1 cellular context compared by ENCODE assay signal in the genomic region with DNA sequence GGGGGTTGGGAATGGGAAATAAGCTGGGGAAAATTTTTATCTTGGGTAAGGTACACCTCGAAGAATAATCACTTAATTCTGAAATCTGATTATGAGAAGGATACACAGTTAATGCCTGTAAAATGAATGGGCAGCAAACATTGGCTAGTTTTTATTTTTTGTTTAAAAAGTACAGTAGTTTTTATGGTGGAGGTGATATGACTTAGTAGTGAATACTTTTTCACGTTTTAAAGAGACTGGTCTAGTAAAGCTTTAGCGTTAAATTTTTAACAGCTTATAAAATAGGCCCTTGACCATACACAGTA.
TF ChIP-seq lines count a peak whose summit lies in the region.

No MANE protein-coding gene starts in this region.

TF ChIP-seq in K562, 482 proteins besides CTCF, POLR2A, EP300 and RAD21 (continued from another document):
- TF ChIP-seq, protein P1, sequence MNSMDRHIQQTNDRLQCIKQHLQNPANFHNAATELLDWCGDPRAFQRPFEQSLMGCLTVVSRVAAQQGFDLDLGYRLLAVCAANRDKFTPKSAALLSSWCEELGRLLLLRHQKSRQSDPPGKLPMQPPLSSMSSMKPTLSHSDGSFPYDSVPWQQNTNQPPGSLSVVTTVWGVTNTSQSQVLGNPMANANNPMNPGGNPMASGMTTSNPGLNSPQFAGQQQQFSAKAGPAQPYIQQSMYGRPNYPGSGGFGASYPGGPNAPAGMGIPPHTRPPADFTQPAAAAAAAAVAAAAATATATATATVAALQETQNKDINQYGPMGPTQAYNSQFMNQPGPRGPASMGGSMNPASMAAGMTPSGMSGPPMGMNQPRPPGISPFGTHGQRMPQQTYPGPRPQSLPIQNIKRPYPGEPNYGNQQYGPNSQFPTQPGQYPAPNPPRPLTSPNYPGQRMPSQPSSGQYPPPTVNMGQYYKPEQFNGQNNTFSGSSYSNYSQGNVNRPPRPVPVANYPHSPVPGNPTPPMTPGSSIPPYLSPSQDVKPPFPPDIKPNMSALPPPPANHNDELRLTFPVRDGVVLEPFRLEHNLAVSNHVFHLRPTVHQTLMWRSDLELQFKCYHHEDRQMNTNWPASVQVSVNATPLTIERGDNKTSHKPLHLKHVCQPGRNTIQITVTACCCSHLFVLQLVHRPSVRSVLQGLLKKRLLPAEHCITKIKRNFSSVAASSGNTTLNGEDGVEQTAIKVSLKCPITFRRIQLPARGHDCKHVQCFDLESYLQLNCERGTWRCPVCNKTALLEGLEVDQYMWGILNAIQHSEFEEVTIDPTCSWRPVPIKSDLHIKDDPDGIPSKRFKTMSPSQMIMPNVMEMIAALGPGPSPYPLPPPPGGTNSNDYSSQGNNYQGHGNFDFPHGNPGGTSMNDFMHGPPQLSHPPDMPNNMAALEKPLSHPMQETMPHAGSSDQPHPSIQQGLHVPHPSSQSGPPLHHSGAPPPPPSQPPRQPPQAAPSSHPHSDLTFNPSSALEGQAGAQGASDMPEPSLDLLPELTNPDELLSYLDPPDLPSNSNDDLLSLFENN (IDR thresholded peaks at IDR 0.05; ENCODE audit: low read depth in 2 of 2, low read length in 2 of 2) = no peak
- peak; percentile 66 for TF ChIP-seq SMARCA4 (IDR thresholded peaks at IDR 0.05)
- no peak for TF ChIP-seq ARNT (IDR thresholded peaks at IDR 0.05)
- TF ChIP-seq ZNF133 (CRISPR knock-in tag; IDR thresholded peaks at IDR 0.05) = no peak
- TF ChIP-seq ZNF445 (CRISPR knock-in tag; IDR thresholded peaks at IDR 0.05; ENCODE audit: low read depth) = no peak
- TF ChIP-seq NR1H2 (CRISPR knock-in tag; IDR thresholded peaks at IDR 0.05) = no peak
- TF ChIP-seq, protein P2, sequence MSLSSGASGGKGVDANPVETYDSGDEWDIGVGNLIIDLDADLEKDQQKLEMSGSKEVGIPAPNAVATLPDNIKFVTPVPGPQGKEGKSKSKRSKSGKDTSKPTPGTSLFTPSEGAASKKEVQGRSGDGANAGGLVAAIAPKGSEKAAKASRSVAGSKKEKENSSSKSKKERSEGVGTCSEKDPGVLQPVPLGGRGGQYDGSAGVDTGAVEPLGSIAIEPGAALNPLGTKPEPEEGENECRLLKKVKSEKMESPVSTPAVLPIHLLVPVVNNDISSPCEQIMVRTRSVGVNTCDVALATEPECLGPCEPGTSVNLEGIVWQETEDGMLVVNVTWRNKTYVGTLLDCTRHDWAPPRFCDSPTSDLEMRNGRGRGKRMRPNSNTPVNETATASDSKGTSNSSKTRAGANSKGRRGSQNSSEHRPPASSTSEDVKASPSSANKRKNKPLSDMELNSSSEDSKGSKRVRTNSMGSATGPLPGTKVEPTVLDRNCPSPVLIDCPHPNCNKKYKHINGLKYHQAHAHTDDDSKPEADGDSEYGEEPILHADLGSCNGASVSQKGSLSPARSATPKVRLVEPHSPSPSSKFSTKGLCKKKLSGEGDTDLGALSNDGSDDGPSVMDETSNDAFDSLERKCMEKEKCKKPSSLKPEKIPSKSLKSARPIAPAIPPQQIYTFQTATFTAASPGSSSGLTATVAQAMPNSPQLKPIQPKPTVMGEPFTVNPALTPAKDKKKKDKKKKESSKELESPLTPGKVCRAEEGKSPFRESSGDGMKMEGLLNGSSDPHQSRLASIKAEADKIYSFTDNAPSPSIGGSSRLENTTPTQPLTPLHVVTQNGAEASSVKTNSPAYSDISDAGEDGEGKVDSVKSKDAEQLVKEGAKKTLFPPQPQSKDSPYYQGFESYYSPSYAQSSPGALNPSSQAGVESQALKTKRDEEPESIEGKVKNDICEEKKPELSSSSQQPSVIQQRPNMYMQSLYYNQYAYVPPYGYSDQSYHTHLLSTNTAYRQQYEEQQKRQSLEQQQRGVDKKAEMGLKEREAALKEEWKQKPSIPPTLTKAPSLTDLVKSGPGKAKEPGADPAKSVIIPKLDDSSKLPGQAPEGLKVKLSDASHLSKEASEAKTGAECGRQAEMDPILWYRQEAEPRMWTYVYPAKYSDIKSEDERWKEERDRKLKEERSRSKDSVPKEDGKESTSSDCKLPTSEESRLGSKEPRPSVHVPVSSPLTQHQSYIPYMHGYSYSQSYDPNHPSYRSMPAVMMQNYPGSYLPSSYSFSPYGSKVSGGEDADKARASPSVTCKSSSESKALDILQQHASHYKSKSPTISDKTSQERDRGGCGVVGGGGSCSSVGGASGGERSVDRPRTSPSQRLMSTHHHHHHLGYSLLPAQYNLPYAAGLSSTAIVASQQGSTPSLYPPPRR (CRISPR knock-in tag; IDR thresholded peaks at IDR 0.05; ENCODE audit: borderline replicate concordance) = no peak
- no peak for TF ChIP-seq FOXA3 (CRISPR knock-in tag; conservative IDR thresholded peaks at IDR 0.05 in 1 of 2, IDR thresholded peaks at IDR 0.05 in 1 of 2)
- no peak for TF ChIP-seq CHD2 (IDR thresholded peaks at IDR 0.05; ENCODE audit: low read depth, low read length)
- TF ChIP-seq MTA2 (IDR thresholded peaks at IDR 0.05; ENCODE audit: low read depth) = 0 out of 2 replicates have a peak, but pooled peaks have one; percentile 23
- no peak for TF ChIP-seq NR2F6 (CRISPR knock-in tag; IDR thresholded peaks at IDR 0.05)
- TF ChIP-seq RBM17 (IDR thresholded peaks at IDR 0.05; ENCODE audit: borderline replicate concordance, low read depth, low read length) = no peak
- TF ChIP-seq, protein P3, sequence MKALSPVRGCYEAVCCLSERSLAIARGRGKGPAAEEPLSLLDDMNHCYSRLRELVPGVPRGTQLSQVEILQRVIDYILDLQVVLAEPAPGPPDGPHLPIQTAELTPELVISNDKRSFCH (CRISPR knock-in tag; IDR thresholded peaks at IDR 0.05) = no peak
- TF ChIP-seq, protein P3 (tag; IDR thresholded peaks at IDR 0.05) = no peak
- no peak for TF ChIP-seq ILK (tag; IDR thresholded peaks at IDR 0.05; ENCODE audit: borderline replicate concordance, low read depth)
- no peak for TF ChIP-seq HNRNPLL (IDR thresholded peaks at IDR 0.05; ENCODE audit: low read depth, low read length, poor library complexity, severe bottlenecking)
- TF ChIP-seq ZNF766 (CRISPR knock-in tag; conservative IDR thresholded peaks at IDR 0.05) = 0 out of 2 replicates have a peak, but pooled peaks have one; percentile 10
- no peak for TF ChIP-seq BRD9 (IDR thresholded peaks at IDR 0.05; ENCODE audit: low read depth, partially characterized antibody)
- TF ChIP-seq ZKSCAN3 (CRISPR knock-in tag; IDR thresholded peaks at IDR 0.05) = no peak
- 0 out of 2 replicates have a peak, but pooled peaks have one; percentile 56 for TF ChIP-seq POLR2H (tag; IDR thresholded peaks at IDR 0.05; ENCODE audit: low read depth)
- no peak for TF ChIP-seq POLR2B (IDR thresholded peaks at IDR 0.05; ENCODE audit: low read depth, partially characterized antibody)
- no peak for TF ChIP-seq ZNF134 (CRISPR knock-in tag; conservative IDR thresholded peaks at IDR 0.05)
- TF ChIP-seq NR4A1 (CRISPR knock-in tag; IDR thresholded peaks at IDR 0.05) = no peak
- TF ChIP-seq NR4A1 (tag; IDR thresholded peaks at IDR 0.05) = no peak
- no peak for TF ChIP-seq PML (IDR thresholded peaks at IDR 0.05; ENCODE audit: low read length)
- TF ChIP-seq PURB (CRISPR knock-in tag; IDR thresholded peaks at IDR 0.05; ENCODE audit: low read depth) = no peak
- 0 out of 4 replicates have a peak, but pooled peaks of 1 of the 2 experiments have one; percentile 9 for TF ChIP-seq ETV6 (IDR thresholded peaks at IDR 0.05; ENCODE audit: borderline replicate concordance in 1 of 2, low read depth in 2 of 2, low read length in 1 of 2)
- TF ChIP-seq ETV6 (CRISPR knock-in tag; IDR thresholded peaks at IDR 0.05; ENCODE audit: borderline replicate concordance) = no peak
- TF ChIP-seq, protein P4, sequence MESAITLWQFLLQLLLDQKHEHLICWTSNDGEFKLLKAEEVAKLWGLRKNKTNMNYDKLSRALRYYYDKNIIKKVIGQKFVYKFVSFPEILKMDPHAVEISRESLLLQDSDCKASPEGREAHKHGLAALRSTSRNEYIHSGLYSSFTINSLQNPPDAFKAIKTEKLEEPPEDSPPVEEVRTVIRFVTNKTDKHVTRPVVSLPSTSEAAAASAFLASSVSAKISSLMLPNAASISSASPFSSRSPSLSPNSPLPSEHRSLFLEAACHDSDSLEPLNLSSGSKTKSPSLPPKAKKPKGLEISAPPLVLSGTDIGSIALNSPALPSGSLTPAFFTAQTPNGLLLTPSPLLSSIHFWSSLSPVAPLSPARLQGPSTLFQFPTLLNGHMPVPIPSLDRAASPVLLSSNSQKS (CRISPR knock-in tag; IDR thresholded peaks at IDR 0.05) = no peak
- no peak for TF ChIP-seq NR2C1 (IDR thresholded peaks at IDR 0.05)
- TF ChIP-seq NR2C1 (tag; IDR thresholded peaks at IDR 0.05) = no peak
- TF ChIP-seq SMARCB1 (IDR thresholded peaks at IDR 0.05; ENCODE audit: insufficient read length, low read depth) = peak; percentile 7
- TF ChIP-seq YY1 (IDR thresholded peaks at IDR 0.05; ENCODE audit: borderline replicate concordance in 1 of 3, control insufficient read depth in 1 of 3, extremely low read depth in 1 of 3, insufficient read depth in 3 of 3, insufficient read length in 1 of 3, insufficient replicate concordance in 2 of 3, low read depth in 1 of 3, low read length in 2 of 3) = no peak
